Comparison of ENCODE assay signal across 10 cellular contexts in genomic region chr17:28043296-28043695, GRCh38. TPM values are rescaled to one million over a fixed set of nuclear protein-coding genes. Genes with fewer than 3 reads are reported as not detected.
A peak's percentile ranks its signal among the peaks of the same experiment; 100 is the strongest.
DNase-seq lines count a peak whose midpoint lies in the region; ATAC-seq and TF ChIP-seq lines count a peak whose summit lies in the region.
"Had no signal": no experiment of that assay in that cellular context is flagged by ENCODE, and none has a peak within 500 bp of the region (broad histone marks: within the 10 kb centered on the region; RNA-seq: fewer than 3 reads in every experiment).

No MANE protein-coding gene starts in this region.

- peak overlapping the region; percentile 82 for H3K4me3 Mint-ChIP-seq in activated CD8-positive, alpha-beta T cell treated with anti-CD3 and anti-CD28 coated beads, Interleukin-2, amount 10 ng/mL, durations not matched to agents 7 days and 5 days

- no peak overlapping the region for H3K27ac ChIP-seq in right cardiac atrium (ENCODE audit: low read length)
- no peak overlapping the region for H3K27ac ChIP-seq in upper lobe of right lung

- H3K27me3 Mint-ChIP-seq in activated CD8-positive, alpha-beta T cell treated with anti-CD3 and anti-CD28 coated beads, Interleukin-2, amount 10 ng/mL, durations not matched to agents 7 days and 5 days (ENCODE audit: low read depth), result peaks cover 3% of the 10 kb centered on the region

- TF ChIP-seq CTCF in upper lobe of right lung (IDR thresholded peaks at IDR 0.05) (no peak), GM13977 (IDR thresholded peaks at IDR 0.05; ENCODE audit: extremely low read depth, insufficient read depth, missing control alignments) (no peak)

- in situ Hi-C loops in GM13977 (cut with MboI; ENCODE audit: low pct_unique_long_range_greater_than_20kb, low sequenced_read_pairs, unreplicated experiment), result no loop called here

- POLR2A ChIA-PET in activated CD8-positive, alpha-beta T cell treated with anti-CD3 and anti-CD28 coated beads, Interleukin-2, amount 10 ng/mL, durations not matched to agents 7 days and 5 days (lab: Charles Lee), result no interaction called here

- peaks cover 34% of the 10 kb centered on the region for H3K36me3 Mint-ChIP-seq in activated CD8-positive, alpha-beta T cell treated with anti-CD3 and anti-CD28 coated beads, Interleukin-2, amount 10 ng/mL, durations not matched to agents 7 days and 5 days (ENCODE audit: low read depth)

- no peaks in the 10 kb centered on the region for H3K36me3 ChIP-seq in upper lobe of right lung

- H3K9me3 ChIP-seq in right cardiac atrium (ENCODE audit: control insufficient read depth, low read length) (no peaks in the 10 kb centered on the region), iPS-18c (ENCODE audit: control insufficient read depth, insufficient read depth, low read length) (no peaks in the 10 kb centered on the region), upper lobe of right lung (no peaks in the 10 kb centered on the region)

- ATAC-seq in right cardiac atrium, result no peak
- no peak for ATAC-seq in Right ventricle myocardium inferior
- ATAC-seq in activated CD8-positive, alpha-beta T cell treated with anti-CD3 and anti-CD28 coated beads, Interleukin-2, amount 10 ng/mL, durations not matched to agents 7 days and 5 days, result no peak
- no peak for ATAC-seq in upper lobe of right lung

- DNase-seq in right cardiac atrium (no peak), Right ventricle myocardium inferior (ENCODE audit: missing footprints) (no peak), upper lobe of right lung (no peak), NCI-H2029 (lab: John Stamatoyannopoulos, UW) (no peak), COR-L47 (lab: John Stamatoyannopoulos, UW) (no peak), GM13977 (ENCODE audit: low spot score) (no peak)
- no peak for DNase-seq in activated CD8-positive, alpha-beta T cell treated with anti-CD3 and anti-CD28 coated beads, Interleukin-2, amount 10 ng/mL, durations not matched to agents 7 days and 5 days
- DNase-seq: midbrain, NCI-H345 had no signal

- no peak overlapping the region for H3K27ac Mint-ChIP-seq in activated CD8-positive, alpha-beta T cell treated with anti-CD3 and anti-CD28 coated beads, Interleukin-2, amount 10 ng/mL, durations not matched to agents 7 days and 5 days

- CTCF ChIA-PET in activated CD8-positive, alpha-beta T cell treated with anti-CD3 and anti-CD28 coated beads, Interleukin-2, amount 10 ng/mL, durations not matched to agents 7 days and 5 days (lab: Charles Lee), result interaction anchor here (1.3 kb wide), 1 partner anchor 238 kb away, joined by 3 read pairs; no protein-coding TSS in a partner anchor

- WGBS in right cardiac atrium, result 76% methylated on average over 3 of the region's 3 CpGs

- no peaks in the 10 kb centered on the region for H3K9me3 Mint-ChIP-seq in activated CD8-positive, alpha-beta T cell treated with anti-CD3 and anti-CD28 coated beads, Interleukin-2, amount 10 ng/mL, durations not matched to agents 7 days and 5 days (ENCODE audit: insufficient read depth)

- H3K27me3 ChIP-seq in right cardiac atrium (ENCODE audit: control insufficient read depth, insufficient read depth) (no peaks in the 10 kb centered on the region), upper lobe of right lung (no peaks in the 10 kb centered on the region)

- H3K4me3 ChIP-seq in right cardiac atrium (ENCODE audit: low read length) (peak overlapping the region; percentile 39), iPS-18c (ENCODE audit: insufficient read depth, low read depth, low read length) (peak overlapping the region; percentile 76), upper lobe of right lung (peak overlapping the region; percentile 15)

- peaks cover 71% of the 10 kb centered on the region for H3K4me1 Mint-ChIP-seq in activated CD8-positive, alpha-beta T cell treated with anti-CD3 and anti-CD28 coated beads, Interleukin-2, amount 10 ng/mL, durations not matched to agents 7 days and 5 days (ENCODE audit: low read depth)

- H3K4me1 ChIP-seq in right cardiac atrium (ENCODE audit: control insufficient read depth, insufficient read depth, low read length) (peaks cover 8% of the 10 kb centered on the region), upper lobe of right lung (peaks cover 32% of the 10 kb centered on the region)

- intact Hi-C loops in right cardiac atrium (cut with DNase I) (no loop called here), Right ventricle myocardium inferior (cut with DNase I) (loop anchor here (5.0 to 10.0 kb wide), 4 partner anchors 72 to 294 kb away; partner anchors contain the start of genes IFT20, LYRM9 and TNFAIP1), upper lobe of right lung (cut with DNase I) (no loop called here)

RNA-seq across cellular contexts. Expression of gene NLK, which starts 0.8 kb away (rescaled TPM):
- total RNA-seq in right cardiac atrium, result 10 to 100 TPM; 21.4 to 28.1 (median 24.7) TPM
- 11.7 TPM for polyA plus RNA-seq in right cardiac atrium
- total RNA-seq in Right ventricle myocardium inferior, result 20.8 TPM
- 10 to 100 TPM; 11.2 to 12.0 TPM for total RNA-seq in activated CD8-positive, alpha-beta T cell treated with anti-CD3 and anti-CD28 coated beads, Interleukin-2, amount 10 ng/mL, durations not matched to agents 7 days and 5 days
- total RNA-seq in upper lobe of right lung, result 22.6 TPM

Comparison
In these comparisons a context has a peak if more than half of its experiments do, and no peak if none do; other contexts are left out.
1. H3K4me3 ChIP-seq: peak in every context shown above with its lines; median percentile 76 in iPS-18c; 39 in right cardiac atrium; 15 in upper lobe of right lung.